In the genomic region with DNA sequence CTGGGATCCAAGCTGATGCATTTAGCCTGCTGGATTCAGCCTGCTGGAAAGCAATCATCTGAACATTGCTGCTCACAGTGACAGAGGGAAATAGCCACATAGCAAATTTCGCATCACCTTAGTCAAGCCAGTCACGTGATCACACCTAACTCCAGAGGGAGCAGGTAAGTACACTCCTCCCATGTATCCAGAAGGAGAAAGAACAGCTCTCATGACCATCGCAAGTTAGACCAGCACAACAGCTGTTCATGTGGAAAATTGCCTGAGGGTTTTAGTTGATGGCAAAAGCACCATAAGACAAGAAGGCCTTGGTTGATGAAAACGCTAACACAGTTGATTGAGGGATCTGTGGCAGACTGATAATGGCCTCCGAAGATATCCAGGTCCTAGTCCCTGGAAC, we compare ENCODE assay signal across 16 cellular contexts. TPM values are rescaled to one million over a fixed set of nuclear protein-coding genes. Genes with fewer than 3 reads are reported as not detected.
DNase-seq lines count a peak whose midpoint lies in the region; FAIRE-seq and TF ChIP-seq lines count a peak whose summit lies in the region.
"Had no signal": no experiment of that assay in that cellular context is flagged by ENCODE, and none has a peak within 500 bp of the region (broad histone marks: within the 10 kb centered on the region; RNA-seq: fewer than 3 reads in every experiment).

No MANE protein-coding gene starts in this region.

- H3K23ac ChIP-seq in mesenchymal stem cell (ENCODE audit: low read length in 2 of 2), result no peak overlapping the region

- H3K14ac ChIP-seq in mesenchymal stem cell (ENCODE audit: low read length in 2 of 2), result no peak overlapping the region

- H4K91ac ChIP-seq in mesenchymal stem cell (ENCODE audit: low read length), result no peak overlapping the region

- no peaks in the 10 kb centered on the region for H3K9me3 ChIP-seq in mesenchymal stem cell (ENCODE audit: control insufficient read depth, low read length)

- DNase-seq in NCI-H345 (lab: John Stamatoyannopoulos, UW), result peak; percentile 14
- DNase-seq in NCI-H345 treated with DMSO at 0.1 percent for 48 hours (lab: John Stamatoyannopoulos, UW; ENCODE audit: unreplicated experiment), result no peak
- DNase-seq in bronchial epithelial cell (ENCODE audit: low read depth), result no peak
- DNase-seq in mesenchymal stem cell, result no peak
- DNase-seq in hypothalamus (lab: John Stamatoyannopoulos, UW), result no peak
- DNase-seq in GOT3 (lab: John Stamatoyannopoulos, UW), result no peak
- no peak for DNase-seq in DMS153 (lab: John Stamatoyannopoulos, UW)
- no peak for DNase-seq in iPS-NIHi7 (ENCODE audit: extremely low spot score)
- DNase-seq: 8988T, DMS79 treated with DMSO at 0.1 percent for 48 hours, NCI-H187, NCI-H446 treated with DMSO at 0.1 percent for 48 hours, NCI-H774, OCI-M1, SHP77 treated with DMSO at 0.1 percent for 48 hours had no signal

- H2AFZ ChIP-seq in mesenchymal stem cell (ENCODE audit: low read depth, low read length), result no peak overlapping the region

- H2AK5ac ChIP-seq in mesenchymal stem cell (ENCODE audit: low read length, severe bottlenecking), result no peak overlapping the region

- WGBS in mesenchymal stem cell, result 89% methylated on average over 5 of the region's 5 CpGs

- H3K27me3 ChIP-seq in bronchial epithelial cell (ENCODE audit: control insufficient read depth, insufficient read depth, low read length) (no peaks in the 10 kb centered on the region), mesenchymal stem cell (ENCODE audit: control insufficient read depth in 1 of 2, insufficient read depth in 1 of 2, low read length in 2 of 2) (no peaks in the 10 kb centered on the region)

- peak; percentile 50 for FAIRE-seq in bronchial epithelial cell (lab: Jason Lieb, UNC)

- H2BK5ac ChIP-seq in mesenchymal stem cell (ENCODE audit: low read depth, low read length, poor library complexity, severe bottlenecking), result no peak overlapping the region

- H3K4me2 ChIP-seq in mesenchymal stem cell (ENCODE audit: low read length, poor library complexity, severe bottlenecking), result no peak overlapping the region
- H3K4me2 ChIP-seq: KMS-11 had no signal

- peak overlapping the region in 1 of 2 experiments; percentile 29 for H3K18ac ChIP-seq in mesenchymal stem cell (ENCODE audit: low read depth in 1 of 2, low read length in 2 of 2)

- H4K8ac ChIP-seq in mesenchymal stem cell (ENCODE audit: low read length), result peak overlapping the region; percentile 7

- no peak overlapping the region for H3K27ac ChIP-seq in mesenchymal stem cell (ENCODE audit: low read length, poor library complexity, severe bottlenecking)
- H3K27ac ChIP-seq: KMS-11 had no signal

- H3K4me3 ChIP-seq in bronchial epithelial cell (ENCODE audit: low read depth, low read length) (no peak overlapping the region), mesenchymal stem cell (ENCODE audit: insufficient read depth in 1 of 2, low read depth in 1 of 2, low read length in 2 of 2) (no peak overlapping the region)

- H2BK12ac ChIP-seq in mesenchymal stem cell (ENCODE audit: low read length in 2 of 2), result peak overlapping the region in 1 of 2 experiments; percentile 80

- no peaks in the 10 kb centered on the region for H3K36me3 ChIP-seq in bronchial epithelial cell (ENCODE audit: control insufficient read depth, insufficient read depth, low read length)
- no peaks in the 10 kb centered on the region for H3K36me3 ChIP-seq in mesenchymal stem cell (ENCODE audit: control insufficient read depth in 1 of 2, insufficient read depth in 2 of 2, low read depth in 1 of 2, low read length in 2 of 2)

- TF ChIP-seq CTCF in bronchial epithelial cell (IDR thresholded peaks at IDR 0.05; ENCODE audit: insufficient read depth, low read length, severe bottlenecking), result no peak

- no peak overlapping the region for H2BK120ac ChIP-seq in mesenchymal stem cell (ENCODE audit: low read depth, low read length)

- no peaks in the 10 kb centered on the region for H3K4me1 ChIP-seq in mesenchymal stem cell (ENCODE audit: control insufficient read depth, insufficient read depth, low read depth, low read length)

- H2BK15ac ChIP-seq in mesenchymal stem cell (ENCODE audit: low read depth, poor library complexity, severe bottlenecking), result no peak overlapping the region

- no peak overlapping the region for H3K4ac ChIP-seq in mesenchymal stem cell (ENCODE audit: low read depth in 1 of 2, low read length in 2 of 2)

- no peaks in the 10 kb centered on the region for H3K79me1 ChIP-seq in mesenchymal stem cell (replicated peaks; ENCODE audit: low read length, poor library complexity, severe bottlenecking)

- no peak overlapping the region for H3K9ac ChIP-seq in mesenchymal stem cell (ENCODE audit: low read length)
- H3K9ac ChIP-seq: KMS-11 had no signal

RNA-seq across cellular contexts. Expression of gene MYO10, which starts 34.2 kb away (rescaled TPM):
- total RNA-seq in bronchial epithelial cell, result 39.5 and 57.2 TPM in 2 replicates
- 73.4 TPM for polyA plus RNA-seq in mesenchymal stem cell (2013, experiment 1 of 2)
- 68.5 TPM for polyA plus RNA-seq in mesenchymal stem cell (2013, experiment 2 of 2)
